15 cellular contexts compared by ENCODE assay signal in genomic region chr17:58002558-58002957, GRCh38. TPM values are rescaled to one million over a fixed set of nuclear protein-coding genes. Genes with fewer than 3 reads are reported as not detected.
DNase-seq lines count a peak whose midpoint lies in the region; ATAC-seq and TF ChIP-seq lines count a peak whose summit lies in the region.
"Had no signal": no experiment of that assay in that cellular context is flagged by ENCODE, and none has a peak within 500 bp of the region (broad histone marks: within the 10 kb centered on the region; RNA-seq: fewer than 3 reads in every experiment).

No MANE protein-coding gene starts in this region.

- no peak overlapping the region for H2BK15ac ChIP-seq in mesenchymal stem cell (ENCODE audit: low read depth, poor library complexity, severe bottlenecking)

- no TSS peak for BruUV-seq in HCT116 (replicated peaks; lab: Mats Ljungman, UMichigan)

- H3K79me1 ChIP-seq in mesenchymal stem cell (replicated peaks; ENCODE audit: low read length, poor library complexity, severe bottlenecking), result peaks cover 2% of the 10 kb centered on the region

- H3K4me1 ChIP-seq in HCT116 (ENCODE audit: control insufficient read depth in 1 of 2, insufficient read depth in 2 of 2, low read length in 2 of 2) (peaks cover 16 to 47% of the 10 kb centered on the region in 2 experiments), mesenchymal stem cell (ENCODE audit: control insufficient read depth, insufficient read depth, low read depth, low read length) (peaks cover 5% of the 10 kb centered on the region)

- peaks cover 77% of the 10 kb centered on the region for H3K36me3 Mint-ChIP-seq in CD4-positive, alpha-beta T cell (ENCODE audit: low read depth)
- peaks cover 74% of the 10 kb centered on the region for H3K36me3 Mint-ChIP-seq in activated CD8-positive, alpha-beta T cell treated with anti-CD3 and anti-CD28 coated beads for 36 hours (ENCODE audit: low read depth)

- H3K27me3 Mint-ChIP-seq in CD4-positive, alpha-beta T cell, result no peaks in the 10 kb centered on the region
- H3K27me3 Mint-ChIP-seq in activated CD8-positive, alpha-beta T cell treated with anti-CD3 and anti-CD28 coated beads for 36 hours, result no peaks in the 10 kb centered on the region

- no peak overlapping the region for H3K4ac ChIP-seq in mesenchymal stem cell (ENCODE audit: low read depth in 1 of 2, low read length in 2 of 2)

- H3K4me1 Mint-ChIP-seq in CD4-positive, alpha-beta T cell (ENCODE audit: low read depth), result peaks cover 83% of the 10 kb centered on the region
- peaks cover 69% of the 10 kb centered on the region for H3K4me1 Mint-ChIP-seq in activated CD8-positive, alpha-beta T cell treated with anti-CD3 and anti-CD28 coated beads for 36 hours (ENCODE audit: low read depth)

- no peak overlapping the region for H2BK5ac ChIP-seq in mesenchymal stem cell (ENCODE audit: low read depth, low read length, poor library complexity, severe bottlenecking)

- no peak overlapping the region for H3K4me3 ChIP-seq in HCT116 (replicated peaks in 1 of 2; ENCODE audit: low read depth in 1 of 2, low read length in 2 of 2)
- no peak overlapping the region for H3K4me3 ChIP-seq in mesenchymal stem cell (ENCODE audit: insufficient read depth in 1 of 2, low read depth in 1 of 2, low read length in 2 of 2)
- H3K4me3 ChIP-seq: HAP-1, skin epidermis had no signal

- H3K4me2 ChIP-seq in HCT116 (ENCODE audit: low read length) (no peak overlapping the region), mesenchymal stem cell (ENCODE audit: low read length, poor library complexity, severe bottlenecking) (no peak overlapping the region)

- no peak overlapping the region for H2AFZ ChIP-seq in HCT116 (ENCODE audit: low read depth, low read length, poor library complexity, severe bottlenecking)
- H2AFZ ChIP-seq in mesenchymal stem cell (ENCODE audit: low read depth, low read length), result no peak overlapping the region

- intact Hi-C loops in CD4-positive, alpha-beta T cell (cut with DNase I, micrococcal nuclease), result loop anchor here (10.0 kb wide), 4 partner anchors 512 to 1702 kb away; partner anchors contain the start of genes C17orf67 (in 1 of the 2), DGKE (in 1 of the 2), MSI2 (in 1 of the 2) and MTMR4 (in 1 of the 2)
- intact Hi-C loops in HCT116 (cut with micrococcal nuclease), result no loop called here
- intact Hi-C loops in activated CD8-positive, alpha-beta T cell treated with anti-CD3 and anti-CD28 coated beads for 36 hours (cut with micrococcal nuclease), result no loop called here

- no peak overlapping the region for H3K18ac ChIP-seq in mesenchymal stem cell (ENCODE audit: low read depth in 1 of 2, low read length in 2 of 2)

- WGBS in mesenchymal stem cell, result 92% methylated on average over 2 of the region's 2 CpGs

- H3K23ac ChIP-seq in mesenchymal stem cell (ENCODE audit: low read length in 2 of 2), result no peak overlapping the region

- H3K27me3 ChIP-seq in CD4-positive, alpha-beta T cell (ENCODE audit: control insufficient read depth, insufficient read depth, low read length), result no peaks in the 10 kb centered on the region
- H3K27me3 ChIP-seq in HCT116 (ENCODE audit: insufficient read depth, low read length) (no peaks in the 10 kb centered on the region), mesenchymal stem cell (ENCODE audit: control insufficient read depth in 1 of 2, insufficient read depth in 1 of 2, low read length in 2 of 2) (no peaks in the 10 kb centered on the region)

- no peak overlapping the region for H3K27ac ChIP-seq in CD4-positive, alpha-beta T cell (ENCODE audit: low read depth, low read length)
- H3K27ac ChIP-seq in HCT116 (ENCODE audit: low read depth, low read length) (peak overlapping the region; percentile 5; the same call in 1 of the 2 replicates), mesenchymal stem cell (ENCODE audit: low read length, poor library complexity, severe bottlenecking) (no peak overlapping the region)
- H3K27ac ChIP-seq: skin epidermis had no signal

- peak overlapping the region; percentile 8 for H3K27ac Mint-ChIP-seq in CD4-positive, alpha-beta T cell
- peak overlapping the region; percentile 81 for H3K27ac Mint-ChIP-seq in activated CD8-positive, alpha-beta T cell treated with anti-CD3 and anti-CD28 coated beads for 36 hours

- peaks cover 57 to 83% of the 10 kb centered on the region in 2 experiments for H3K36me3 ChIP-seq in HCT116 (ENCODE audit: control insufficient read depth in 1 of 2, insufficient read depth in 2 of 2, low read length in 2 of 2)
- peaks cover 10 to 82% of the 10 kb centered on the region in 2 experiments for H3K36me3 ChIP-seq in mesenchymal stem cell (ENCODE audit: control insufficient read depth in 1 of 2, insufficient read depth in 2 of 2, low read depth in 1 of 2, low read length in 2 of 2)

- H3K4me3 Mint-ChIP-seq in CD4-positive, alpha-beta T cell, result no peak overlapping the region
- peak overlapping the region; percentile 97 for H3K4me3 Mint-ChIP-seq in activated CD8-positive, alpha-beta T cell treated with anti-CD3 and anti-CD28 coated beads for 36 hours

- H3K9me2 ChIP-seq in HCT116 (ENCODE audit: insufficient read depth), result no peaks in the 10 kb centered on the region

- H3K9me3 Mint-ChIP-seq in CD4-positive, alpha-beta T cell, result no peaks in the 10 kb centered on the region
- H3K9me3 Mint-ChIP-seq in activated CD8-positive, alpha-beta T cell treated with anti-CD3 and anti-CD28 coated beads for 36 hours, result no peaks in the 10 kb centered on the region

- H3K9ac ChIP-seq in HCT116 (ENCODE audit: low read length) (no peak overlapping the region), mesenchymal stem cell (ENCODE audit: low read length) (peak overlapping the region; percentile 100)

- H3K9me3 ChIP-seq in CD4-positive, alpha-beta T cell (ENCODE audit: control insufficient read depth, low read length), result no peaks in the 10 kb centered on the region
- H3K9me3 ChIP-seq in HCT116 (ENCODE audit: control insufficient read depth in 1 of 2, insufficient read depth in 1 of 2, low read depth in 1 of 2, low read length in 2 of 2) (no peaks in the 10 kb centered on the region), mesenchymal stem cell (ENCODE audit: control insufficient read depth, low read length) (no peaks in the 10 kb centered on the region)
- H3K9me3 ChIP-seq: HAP-1 had no signal

- no peak overlapping the region for H2BK120ac ChIP-seq in mesenchymal stem cell (ENCODE audit: low read depth, low read length)

- no peak overlapping the region for H4K91ac ChIP-seq in mesenchymal stem cell (ENCODE audit: low read length)

- no peak for ATAC-seq in CD4-positive, alpha-beta T cell (ENCODE audit: poor library complexity)
- no peak for ATAC-seq in HCT116
- no peak for ATAC-seq in activated CD8-positive, alpha-beta T cell treated with anti-CD3 and anti-CD28 coated beads for 36 hours
- no peak for ATAC-seq in GM21515 (IDR thresholded peaks at IDR 0.05; ENCODE audit: unreplicated experiment)
- ATAC-seq in HG03439 (IDR thresholded peaks at IDR 0.05; ENCODE audit: unreplicated experiment), result no peak
- no peak for ATAC-seq in GM21576 (IDR thresholded peaks at IDR 0.05; ENCODE audit: unreplicated experiment)
- ATAC-seq in HG02973 (IDR thresholded peaks at IDR 0.05; ENCODE audit: unreplicated experiment), result no peak
- ATAC-seq: left colon had no signal

- POLR2A ChIA-PET in CD4-positive, alpha-beta T cell (lab: Charles Lee), result interaction anchor here (1.4 kb wide), 1 partner anchor 9 kb away, joined by 5 read pairs; no protein-coding TSS in a partner anchor
- POLR2A ChIA-PET in HCT116 (lab: Charles Lee), result interaction anchor here (0.9 to 4.3 kb wide), 3 partner anchors 13 to 142 kb away, joined by 3 to 30 read pairs (median 3); partner anchors contain the start of gene VEZF1
- POLR2A ChIA-PET in activated CD8-positive, alpha-beta T cell treated with anti-CD3 and anti-CD28 coated beads for 36 hours (lab: Charles Lee), result interaction anchor here (0.9 to 10.6 kb wide), 6 partner anchors 9 to 332 kb away, joined by 3 to 230 read pairs (median 4); partner anchors contain the start of genes MRPS23 and VEZF1

- no peak for TF ChIP-seq RAD21 in HCT116 (IDR thresholded peaks at IDR 0.05; ENCODE audit: low read depth)

- no peak overlapping the region for H2BK12ac ChIP-seq in mesenchymal stem cell (ENCODE audit: low read length in 2 of 2)

- TF ChIP-seq POLR2A in HCT116 (IDR thresholded peaks at IDR 0.05; ENCODE audit: borderline replicate concordance, extremely low read depth, insufficient read depth, insufficient read length), result no peak

- TF ChIP-seq CTCF in CD4-positive, alpha-beta T cell (IDR thresholded peaks at IDR 0.05), result no peak
- TF ChIP-seq CTCF in HCT116 (IDR thresholded peaks at IDR 0.05 in 2 of 3, conservative IDR thresholded peaks at IDR 0.05 in 1 of 3; ENCODE audit: borderline replicate concordance in 1 of 3, insufficient read depth in 1 of 3, low read depth in 2 of 3, low read length in 2 of 3), result no peak
- no peak for TF ChIP-seq CTCF in activated CD8-positive, alpha-beta T cell treated with anti-CD3 and anti-CD28 coated beads for 36 hours (IDR thresholded peaks at IDR 0.05)

- no peak overlapping the region for H3K14ac ChIP-seq in mesenchymal stem cell (ENCODE audit: low read length in 2 of 2)

- no peak for DNase-seq in CD4-positive, alpha-beta T cell
- DNase-seq in HCT116 (ENCODE audit: low read depth, low spot score), result no peak
- DNase-seq in activated CD8-positive, alpha-beta T cell treated with anti-CD3 and anti-CD28 coated beads for 36 hours, result no peak
- DNase-seq in mesenchymal stem cell, result no peak
- DNase-seq: activated effector memory CD4-positive, alpha-beta T cell treated with Interleukin-2 at 50 U/mL for 16 hours; erythroblast; left colon; MM.1S; NCI-H2107 had no signal

- peaks cover 71% of the 10 kb centered on the region for H4K20me1 ChIP-seq in HCT116 (ENCODE audit: insufficient read depth)

- RAD21 ChIA-PET in HCT116 (lab: Charles Lee; ENCODE audit: low non-redundant PET in 1 of 2, low total read pairs in 2 of 2, uncharacterized antibody in 2 of 2, unreplicated experiment in 2 of 2), result no interaction called here

- H4K8ac ChIP-seq in mesenchymal stem cell (ENCODE audit: low read length), result no peak overlapping the region

- H2AK5ac ChIP-seq in mesenchymal stem cell (ENCODE audit: low read length, severe bottlenecking), result no peak overlapping the region

- CTCF ChIA-PET in CD4-positive, alpha-beta T cell (lab: Charles Lee), result interaction anchor here (0.6 kb wide), 1 partner anchor 19 kb away, joined by 4 read pairs; no protein-coding TSS in a partner anchor
- CTCF ChIA-PET in HCT116 (lab: Charles Lee), result interaction anchor here (1.1 to 15.4 kb wide), 2 partner anchors 59 to 145 kb away, joined by 3 to 288 read pairs; no protein-coding TSS in a partner anchor
- CTCF ChIA-PET in activated CD8-positive, alpha-beta T cell treated with anti-CD3 and anti-CD28 coated beads for 36 hours (lab: Charles Lee), result interaction anchor here (0.6 to 12.2 kb wide), 5 partner anchors 9 to 349 kb away, joined by 3 to 177 read pairs (median 3); no protein-coding TSS in a partner anchor

- H3K79me2 ChIP-seq in HCT116 (ENCODE audit: insufficient read depth, low read length), result peaks cover 82% of the 10 kb centered on the region

RNA-seq across cellular contexts. Expression of gene SRSF1, which starts 4.5 kb away (rescaled TPM):
- 100 to 1,000 TPM; 115 to 121 TPM for total RNA-seq in CD4-positive, alpha-beta T cell
- total RNA-seq in HCT116 (2021; ENCODE audit: unreplicated experiment), result 434 TPM
- polyA plus RNA-seq in HCT116 (2012), result 157 and 231 TPM in 2 replicates
- total RNA-seq in activated CD8-positive, alpha-beta T cell treated with anti-CD3 and anti-CD28 coated beads for 36 hours, result 100 to 1,000 TPM; 333 to 342 TPM
- polyA plus RNA-seq in mesenchymal stem cell (2013, experiment 1 of 2), result 121 TPM
- polyA plus RNA-seq in mesenchymal stem cell (2013, experiment 2 of 2), result 123 TPM

RNA-seq across cellular contexts. Expression of gene VEZF1, which starts 14.5 kb away (rescaled TPM):
- total RNA-seq in CD4-positive, alpha-beta T cell, result 10 to 100 TPM; 41.6 to 41.7 TPM
- total RNA-seq in HCT116 (2021; ENCODE audit: unreplicated experiment), result 70.2 TPM
- 50.5 and 55.6 TPM in 2 replicates for polyA plus RNA-seq in HCT116 (2012)
- total RNA-seq in activated CD8-positive, alpha-beta T cell treated with anti-CD3 and anti-CD28 coated beads for 36 hours, result 10 to 100 TPM; 17.9 to 19.6 TPM
- polyA plus RNA-seq in mesenchymal stem cell (2013, experiment 1 of 2), result 45.1 TPM
- 43.6 TPM for polyA plus RNA-seq in mesenchymal stem cell (2013, experiment 2 of 2)

RNA-seq across cellular contexts. Expression of gene CUEDC1, which starts 47.3 kb away (rescaled TPM):
- 1 to 10 TPM in 1 of 2 experiments, under 1 TPM in 1; 0.41 to 1.0 TPM for total RNA-seq in CD4-positive, alpha-beta T cell
- total RNA-seq in HCT116 (2021; ENCODE audit: unreplicated experiment), result 60.2 TPM
- 54.1 and 58.2 TPM in 2 replicates for polyA plus RNA-seq in HCT116 (2012)
- under 1 TPM; 0.29 to 0.40 TPM for total RNA-seq in activated CD8-positive, alpha-beta T cell treated with anti-CD3 and anti-CD28 coated beads for 36 hours
- polyA plus RNA-seq in mesenchymal stem cell (2013, experiment 1 of 2), result 23.1 TPM
- 22.1 TPM for polyA plus RNA-seq in mesenchymal stem cell (2013, experiment 2 of 2)

Comparison
In these comparisons a context has a peak if more than half of its experiments do, and no peak if none do; other contexts are left out.
1. RNA of gene CUEDC1, which starts 47.3 kb away (total RNA-seq): 60.2 TPM in HCT116 (single experiment); 0.41 to 1.0 TPM in CD4-positive, alpha-beta T cell and 0.29 to 0.40 TPM in activated CD8-positive, alpha-beta T cell treated with anti-CD3 and anti-CD28 coated beads for 36 hours; every median in the first group is over 10 times any median in the second.
2. intact Hi-C loops: an anchor here in CD4-positive, alpha-beta T cell (10.0 kb wide); none called in HCT116 and activated CD8-positive, alpha-beta T cell treated with anti-CD3 and anti-CD28 coated beads for 36 hours.